16 cellular contexts compared by ENCODE assay signal in genomic region chr5:154165886-154166285, GRCh38. TPM values are rescaled to one million over a fixed set of nuclear protein-coding genes. Genes with fewer than 3 reads are reported as not detected.
DNase-seq lines count a peak whose midpoint lies in the region; ATAC-seq lines count a peak whose summit lies in the region.
"Had no signal": no experiment of that assay in that cellular context is flagged by ENCODE, and none has a peak within 500 bp of the region (broad histone marks: within the 10 kb centered on the region; RNA-seq: fewer than 3 reads in every experiment).

No MANE protein-coding gene starts in this region.

- H3K4me3 ChIP-seq in H7 (ENCODE audit: insufficient read depth, low read depth, low read length) (no peak overlapping the region), SJCRH30 (no peak overlapping the region), iPS-18a (ENCODE audit: low read length) (no peak overlapping the region), neuronal stem cell (ENCODE audit: low read length in 2 of 2) (no peak overlapping the region), GM23248 (no peak overlapping the region)

- H3K18ac ChIP-seq in neuronal stem cell (ENCODE audit: low read length) = no peak overlapping the region

- H2AK5ac ChIP-seq in neuronal stem cell (ENCODE audit: low read depth, low read length) = no peak overlapping the region

- H3K9me3 ChIP-seq in SJCRH30 (replicated peaks) (no peaks in the 10 kb centered on the region), iPS-18a (ENCODE audit: control insufficient read depth, low read depth, low read length) (no peaks in the 10 kb centered on the region), neuronal stem cell (replicated peaks in 1 of 2; ENCODE audit: control insufficient read depth in 2 of 2, insufficient read depth in 1 of 2, low read depth in 1 of 2, low read length in 2 of 2) (no peaks in the 10 kb centered on the region), GM23248 (ENCODE audit: low read depth) (no peaks in the 10 kb centered on the region)
- H3K9me3 ChIP-seq: SK-N-SH had no signal

- H3K79me1 ChIP-seq in neuronal stem cell (ENCODE audit: low read depth, low read length) = no peaks in the 10 kb centered on the region

- no peak overlapping the region for H2BK12ac ChIP-seq in neuronal stem cell (ENCODE audit: low read length)

- no peak overlapping the region for H2BK5ac ChIP-seq in neuronal stem cell (ENCODE audit: low read length)

- H3K14ac ChIP-seq in neuronal stem cell (ENCODE audit: low read length) = no peak overlapping the region

- no peak overlapping the region for H2BK120ac ChIP-seq in neuronal stem cell (ENCODE audit: low read depth, low read length)

- no peak overlapping the region for H3K4ac ChIP-seq in neuronal stem cell (ENCODE audit: low read length)

- H3K4me1 ChIP-seq in SJCRH30 = peaks cover 18% of the 10 kb centered on the region
- peaks cover 39% of the 10 kb centered on the region for H3K4me1 ChIP-seq in iPS-18a (ENCODE audit: control insufficient read depth, low read depth, low read length)
- H3K4me1 ChIP-seq in neuronal stem cell (ENCODE audit: control insufficient read depth in 2 of 2, insufficient read depth in 1 of 2, low read depth in 1 of 2, low read length in 2 of 2) = peaks cover 6 to 13% of the 10 kb centered on the region in 2 donors
- H3K4me1 ChIP-seq in GM23248 (ENCODE audit: insufficient read depth) = no peaks in the 10 kb centered on the region

- no peak overlapping the region for H2BK15ac ChIP-seq in neuronal stem cell (ENCODE audit: low read length)

- peak overlapping the region; percentile 41 for H2AFZ ChIP-seq in neuronal stem cell (ENCODE audit: low read length)
- H2AFZ ChIP-seq in GM23248 = no peak overlapping the region

- H3K79me2 ChIP-seq in GM23248 (ENCODE audit: insufficient read depth) = no peaks in the 10 kb centered on the region

- in situ Hi-C loops in GM23248 (cut with MboI) = loop anchor here (25.0 kb wide), 1 partner anchor 1629 kb away; no protein-coding TSS in a partner anchor

- no peak overlapping the region for H4K91ac ChIP-seq in neuronal stem cell (ENCODE audit: low read depth, low read length, poor library complexity)

- H3K36me3 ChIP-seq in H7 (replicated peaks; ENCODE audit: control insufficient read depth, insufficient read depth, low read length) (no peaks in the 10 kb centered on the region), SJCRH30 (no peaks in the 10 kb centered on the region), iPS-18a (ENCODE audit: control insufficient read depth, low read depth, low read length) (no peaks in the 10 kb centered on the region), neuronal stem cell (replicated peaks in 1 of 2; ENCODE audit: control insufficient read depth in 2 of 2, insufficient read depth in 2 of 2, low read length in 2 of 2) (no peaks in the 10 kb centered on the region), GM23248 (ENCODE audit: low read depth) (no peaks in the 10 kb centered on the region)

- H3F3A ChIP-seq in GM23248 (ENCODE audit: insufficient read depth) = no peaks in the 10 kb centered on the region

- no peak overlapping the region for H3K9ac ChIP-seq in iPS-18a (ENCODE audit: low read length)
- H3K9ac ChIP-seq in neuronal stem cell (ENCODE audit: low read depth, low read length, poor library complexity) = no peak overlapping the region
- H3K9ac ChIP-seq in GM23248 = no peak overlapping the region
- H3K9ac ChIP-seq: SK-N-SH had no signal

- no peaks in the 10 kb centered on the region for H4K20me1 ChIP-seq in GM23248 (ENCODE audit: insufficient read depth)

- H3K27me3 ChIP-seq in H7 (ENCODE audit: control insufficient read depth, insufficient read depth, low read length) (no peaks in the 10 kb centered on the region), SJCRH30 (0 out of 2 replicates have a peak, but pooled peaks cover 2% of the 10 kb centered on the region), iPS-18a (ENCODE audit: control insufficient read depth, insufficient read depth, low read length) (no peaks in the 10 kb centered on the region), neuronal stem cell (ENCODE audit: control insufficient read depth in 3 of 3, insufficient read depth in 3 of 3, low read depth in 1 of 3, low read length in 3 of 3) (no peaks in the 10 kb centered on the region), GM23248 (replicated peaks; ENCODE audit: insufficient read depth) (peaks cover 16% of the 10 kb centered on the region)

- H4K8ac ChIP-seq in neuronal stem cell (ENCODE audit: low read depth, low read length) = no peak overlapping the region

- no peak for ATAC-seq in GM21825 (IDR thresholded peaks at IDR 0.05; ENCODE audit: unreplicated experiment)
- ATAC-seq: PC-3 had no signal

- no peak overlapping the region for H3K27ac ChIP-seq in SJCRH30
- peak overlapping the region; percentile 16 for H3K27ac ChIP-seq in iPS-18a (ENCODE audit: low read length)
- no peak overlapping the region for H3K27ac ChIP-seq in neuronal stem cell (replicated peaks; ENCODE audit: low read length)
- no peak overlapping the region for H3K27ac ChIP-seq in GM23248

- no CpG with 5 or more reads among the region's 10 CpGs for WGBS in neuronal stem cell (ENCODE audit: extremely low coverage in 2 of 2, insufficient read length in 2 of 2, insufficient replicate concordance in 1 of 2), 2 donors
- 11 to 12% methylated on average over 10 of the region's 10 CpGs for WGBS in GM23248 (ENCODE audit: low coverage in 1 of 2, low lambda C conversion rate in 2 of 2, missing lambda C conversion rate in 2 of 2), 2 experiments

- no peak overlapping the region for H3K23ac ChIP-seq in neuronal stem cell (ENCODE audit: low read depth, low read length, poor library complexity)

- DNase-seq in H7 (peak; percentile 26), SJCRH30 (peak; percentile 28 to 49), neuronal stem cell (ENCODE audit: low spot score) (no peak), GM23248 (no peak)
- no peak for DNase-seq in activated CD4-positive, CD25-positive, alpha-beta regulatory T cell treated with anti-CD3 and anti-CD28 coated beads, Interleukin-2, amount 50 U/mL, for 72 hours
- DNase-seq: CD4-positive, CD25-positive, alpha-beta regulatory T cell; DMS79; Kasumi-1; NCI-H1417; NCI-H1930; NCI-H2227 treated with DMSO at 0.1 percent for 48 hours; NCI-H524 treated with DMSO at 0.1 percent for 48 hours; PC-3; SK-N-SH had no signal

- H3K4me2 ChIP-seq in neuronal stem cell (ENCODE audit: insufficient read depth, low read length, poor library complexity, severe bottlenecking) = no peak overlapping the region
- H3K4me2 ChIP-seq in GM23248 (ENCODE audit: unreplicated experiment) = no peak overlapping the region
- H3K4me2 ChIP-seq: SK-N-SH had no signal

- no peaks in the 10 kb centered on the region for H3K9me2 ChIP-seq in GM23248 (ENCODE audit: insufficient read depth)
- H3K9me2 ChIP-seq: SK-N-SH had no signal

RNA-seq across cellular contexts. Expression of gene GALNT10, which starts 24.6 kb away (rescaled TPM):
- 13.8 and 16.3 TPM in 2 replicates for total RNA-seq in H7 (2014; rRNA removed; shearing (Covaris generic))
- 18.1 and 18.6 TPM in 2 replicates for total RNA-seq in SJCRH30 (2014; rRNA removed; shearing (Covaris generic))
- polyA plus RNA-seq in neuronal stem cell (2013, experiment 1 of 2) = 12.7 TPM
- 11.1 TPM for polyA plus RNA-seq in neuronal stem cell (2013, experiment 2 of 2)
- total RNA-seq in GM23248 (2014; rRNA removed; shearing (Covaris generic)) = 65.4 and 67.9 TPM in 2 replicates
- polyA plus RNA-seq in GM23248 (2016; fragmentation: Nextera tagmentation; extraction: Ambion mirVana) = 23.3 and 28.2 TPM in 2 replicates

Comparison
In these comparisons a context has a peak if more than half of its experiments do, and no peak if none do; other contexts are left out.
1. DNase-seq: peak in H7 (single experiment) and SJCRH30 (2 of 2); none in neuronal stem cell (single experiment), activated CD4-positive, CD25-positive, alpha-beta regulatory T cell treated with anti-CD3 and anti-CD28 coated beads, Interleukin-2, amount 50 U/mL, for 72 hours (single experiment) and GM23248 (single experiment).